ENCODE assay signal across 25 cellular contexts in genomic region chr13:48946163-48946562, GRCh38.
"Had no signal": no experiment of that assay in that cellular context is flagged by ENCODE, and none has a peak within 500 bp of the region (broad histone marks: within the 10 kb centered on the region; RNA-seq: fewer than 3 reads in every experiment).

No MANE protein-coding gene starts in this region.

- H3K4me1 Mint-ChIP-seq: naive B cell; stimulated activated effector memory CD8-positive, alpha-beta T cell treated with anti-CD3 and anti-CD28 coated beads, Interleukin-12 subunit alpha, Interleukin-12 subunit beta, amount 100 ng/mL, for 72 hours had no signal

- H3K36me3 Mint-ChIP-seq: naive B cell; natural killer cell treated with Interleukin-12 subunit alpha and Interleukin-12 subunit beta and Interleukin-15 and Interleukin-18, amount 100 ng/mL, for 72 hours; stimulated activated effector memory CD8-positive, alpha-beta T cell treated with anti-CD3 and anti-CD28 coated beads, Interleukin-12 subunit alpha, Interleukin-12 subunit beta, amount 100 ng/mL, for 72 hours; type B pancreatic cell had no signal

- DNase-seq: colonic mucosa; effector memory CD4-positive, alpha-beta T cell; foreskin melanocyte; glutamatergic neuron; heart right ventricle; hippocampal formation; left cardiac atrium; left ventricle myocardium superior; lower lobe of right lung; naive B cell; nucleus accumbens; stimulated activated CD4-positive, alpha-beta T cell treated with anti-CD3 and anti-CD28 coated beads, Interleukin-2, amount 100 ng/mL, for 24 hours; stimulated activated CD4-positive, alpha-beta T cell treated with anti-CD3 and anti-CD28 coated beads, Interleukin-4, amount 100 ng/mL, for 24 hours; stimulated activated naive CD4-positive, alpha-beta T cell treated with Interleukin-2 at 50 U/mL for 16 hours; stomach; thyroid gland had no signal

- ATAC-seq: heart right ventricle; left cardiac atrium; left ventricle myocardium superior; lower lobe of right lung; natural killer cell treated with Interleukin-12 subunit alpha and Interleukin-12 subunit beta and Interleukin-15 and Interleukin-18, amount 100 ng/mL, for 72 hours; sciatic nerve; stimulated activated effector memory CD8-positive, alpha-beta T cell treated with anti-CD3 and anti-CD28 coated beads, Interleukin-12 subunit alpha, Interleukin-12 subunit beta, amount 100 ng/mL, for 72 hours had no signal

- H3K27me3 ChIP-seq: colonic mucosa, esophagus muscularis mucosa, heart right ventricle, right atrium auricular region, stomach, thyroid gland had no signal

- H3K27me3 Mint-ChIP-seq: dendritic cell treated with granulocyte-macrophage colony-stimulating factor and Interleukin-4, amounts not matched to agents 40 ng/mL and 50 ng/mL, for 4 days; type B pancreatic cell had no signal

- H3K9me3 ChIP-seq: colonic mucosa, esophagus muscularis mucosa, heart right ventricle, lower lobe of right lung, prostate gland, right atrium auricular region, stomach, thyroid gland had no signal

- H3K4me1 ChIP-seq: colonic mucosa, heart right ventricle, lower lobe of right lung, prostate gland, thyroid gland had no signal

- H3K36me3 ChIP-seq: colonic mucosa, esophagus muscularis mucosa, heart right ventricle, lower lobe of right lung, prostate gland, right atrium auricular region, stomach, thyroid gland had no signal

- H3K4me3 Mint-ChIP-seq: dendritic cell treated with granulocyte-macrophage colony-stimulating factor and Interleukin-4, amounts not matched to agents 40 ng/mL and 50 ng/mL, for 4 days; naive B cell; natural killer cell treated with Interleukin-12 subunit alpha and Interleukin-12 subunit beta and Interleukin-15 and Interleukin-18, amount 100 ng/mL, for 72 hours; neural crest cell; stimulated activated effector memory CD8-positive, alpha-beta T cell treated with anti-CD3 and anti-CD28 coated beads, Interleukin-12 subunit alpha, Interleukin-12 subunit beta, amount 100 ng/mL, for 72 hours; type B pancreatic cell had no signal

- H3K9me3 Mint-ChIP-seq: dendritic cell treated with granulocyte-macrophage colony-stimulating factor and Interleukin-4, amounts not matched to agents 40 ng/mL and 50 ng/mL, for 4 days; naive B cell; natural killer cell treated with Interleukin-12 subunit alpha and Interleukin-12 subunit beta and Interleukin-15 and Interleukin-18, amount 100 ng/mL, for 72 hours; neural crest cell; stimulated activated effector memory CD8-positive, alpha-beta T cell treated with anti-CD3 and anti-CD28 coated beads, Interleukin-12 subunit alpha, Interleukin-12 subunit beta, amount 100 ng/mL, for 72 hours had no signal

- H3K27ac ChIP-seq: colonic mucosa, esophagus muscularis mucosa, heart right ventricle, lower lobe of right lung, prostate gland, right atrium auricular region, stomach, thyroid gland had no signal

- H3K27ac Mint-ChIP-seq: dendritic cell treated with granulocyte-macrophage colony-stimulating factor and Interleukin-4, amounts not matched to agents 40 ng/mL and 50 ng/mL, for 4 days; naive B cell; natural killer cell treated with Interleukin-12 subunit alpha and Interleukin-12 subunit beta and Interleukin-15 and Interleukin-18, amount 100 ng/mL, for 72 hours; stimulated activated effector memory CD8-positive, alpha-beta T cell treated with anti-CD3 and anti-CD28 coated beads, Interleukin-12 subunit alpha, Interleukin-12 subunit beta, amount 100 ng/mL, for 72 hours; type B pancreatic cell had no signal

- H3K4me3 ChIP-seq: colonic mucosa, esophagus muscularis mucosa, heart right ventricle, lower lobe of right lung, prostate gland, right atrium auricular region, stomach, thyroid gland had no signal
